ENCODE assay signal across 7 cellular contexts in the genomic region with DNA sequence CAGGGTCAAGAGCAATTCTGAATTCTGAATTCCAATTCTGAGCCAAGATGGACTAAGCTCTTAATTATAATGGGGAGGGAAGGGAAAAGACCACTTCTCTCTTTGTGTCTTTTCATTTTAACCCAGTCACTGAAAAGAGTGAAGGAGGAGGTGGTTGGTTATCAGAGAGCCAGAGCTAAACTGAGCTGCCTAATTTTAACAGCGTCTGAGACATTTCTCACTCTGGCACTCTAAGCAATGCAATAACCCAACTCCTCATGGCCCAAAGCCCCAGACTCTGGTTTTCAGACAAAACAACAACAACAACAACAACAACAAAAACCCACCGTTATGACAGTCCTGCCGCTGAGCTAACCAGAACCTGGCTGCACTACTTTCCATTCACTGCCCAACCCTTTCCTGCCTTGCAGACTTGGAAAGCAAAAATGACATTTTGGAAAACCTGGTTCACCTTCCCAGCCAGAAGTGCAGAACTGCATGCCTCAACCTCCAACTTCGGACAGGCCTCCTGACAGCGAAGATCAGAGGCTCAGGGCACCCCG. TPM values are rescaled to one million over a fixed set of nuclear protein-coding genes. Genes with fewer than 3 reads are reported as not detected.
DNase-seq lines count a peak whose midpoint lies in the region; ATAC-seq and TF ChIP-seq lines count a peak whose summit lies in the region.

No MANE protein-coding gene starts in this region.

- 1 to 6% (median 2%) methylated on average over 6 of the region's 6 CpGs for WGBS in stomach, 5 donors

- intact Hi-C loops in stomach (cut with DNase I; ENCODE audit: low total_unique reads) = no loop called here

- H3K4me3 Mint-ChIP-seq in HFFc6 = peak overlapping the region; percentile 90
- peak overlapping the region; percentile 85 for H3K4me3 Mint-ChIP-seq in activated T-helper 17 cell treated with anti-CD3 and anti-CD28 coated beads, Interleukin-2, amount 50 U/mL, for 72 hours

- H3K27ac Mint-ChIP-seq in HFFc6 = peak overlapping the region; percentile 14
- peak overlapping the region; percentile 67 for H3K27ac Mint-ChIP-seq in activated T-helper 17 cell treated with anti-CD3 and anti-CD28 coated beads, Interleukin-2, amount 50 U/mL, for 72 hours

- H3K9me3 ChIP-seq in stomach = no peaks in the 10 kb centered on the region

- H3K27me3 ChIP-seq in stomach = no peaks in the 10 kb centered on the region

- peak overlapping the region; percentile 62 for H3K4me3 ChIP-seq in iPS-11a (ENCODE audit: low read depth, low read length)
- peak overlapping the region; percentile 63 to 83 (median 76) for H3K4me3 ChIP-seq in stomach

- ATAC-seq in activated T-helper 17 cell treated with anti-CD3 and anti-CD28 coated beads, Interleukin-2, amount 50 U/mL, for 72 hours (replicated peaks) = no peak

- TF ChIP-seq EP300 in stomach (IDR thresholded peaks at IDR 0.05) = no peak

- H3K4me1 ChIP-seq in stomach = peaks cover 0 to 34% (median 20%) of the 10 kb centered on the region in 4 donors

- 0 out of 2 replicates have a peak, but pooled peaks cover 3% of the 10 kb centered on the region for H3K36me3 Mint-ChIP-seq in HFFc6 (ENCODE audit: low read depth)
- no peaks in the 10 kb centered on the region for H3K36me3 Mint-ChIP-seq in activated T-helper 17 cell treated with anti-CD3 and anti-CD28 coated beads, Interleukin-2, amount 50 U/mL, for 72 hours (ENCODE audit: low read depth)

- DNase-seq in HFFc6 (no peak), stomach (no peak), putamen (ENCODE audit: low spot score) (no peak), Ammon's horn (ENCODE audit: low spot score) (no peak)
- no peak for DNase-seq in stimulated activated CD4-positive, alpha-beta T cell treated with anti-CD3 and anti-CD28 coated beads, Interleukin-4, amount 100 ng/mL, for 4 hours

- H3K27me3 Mint-ChIP-seq in HFFc6 (ENCODE audit: insufficient read depth) = peaks cover 3% of the 10 kb centered on the region
- no peaks in the 10 kb centered on the region for H3K27me3 Mint-ChIP-seq in activated T-helper 17 cell treated with anti-CD3 and anti-CD28 coated beads, Interleukin-2, amount 50 U/mL, for 72 hours

- H3K9me3 Mint-ChIP-seq in HFFc6 = no peaks in the 10 kb centered on the region
- no peaks in the 10 kb centered on the region for H3K9me3 Mint-ChIP-seq in activated T-helper 17 cell treated with anti-CD3 and anti-CD28 coated beads, Interleukin-2, amount 50 U/mL, for 72 hours

- TF ChIP-seq POLR2A in stomach (IDR thresholded peaks at IDR 0.05) = no peak

- TF ChIP-seq CTCF in HFFc6 (IDR thresholded peaks at IDR 0.05) = no peak
- no peak for TF ChIP-seq CTCF in stomach (IDR thresholded peaks at IDR 0.05)

- H3K36me3 ChIP-seq in stomach = peaks cover 0 to 11% (median 6%) of the 10 kb centered on the region in 4 donors

- H3K27ac ChIP-seq in stomach = peak overlapping the region in 2 of 5 donors; percentile 86 to 88

- peaks cover 19% of the 10 kb centered on the region for H3K4me1 Mint-ChIP-seq in HFFc6 (ENCODE audit: low read depth)
- H3K4me1 Mint-ChIP-seq in activated T-helper 17 cell treated with anti-CD3 and anti-CD28 coated beads, Interleukin-2, amount 50 U/mL, for 72 hours = peaks cover 11% of the 10 kb centered on the region

RNA-seq across cellular contexts. Expression of gene CHST10, which starts 1.0 kb away (rescaled TPM):
- total RNA-seq in HFFc6 (2021; fragmentation: NEBNext Ultra II Directional; extraction: Animal tissue kit (Norgen Biotek cat#: 25700)) = 1 to 10 TPM; 5.9 to 6.9 (median 6.4) TPM
- total RNA-seq in activated T-helper 17 cell treated with anti-CD3 and anti-CD28 coated beads, Interleukin-2, amount 50 U/mL, for 72 hours = 1 to 10 TPM; 3.3 to 9.9 TPM
- total RNA-seq in stomach = 10 to 100 TPM in 1 of 5 donors, 1 to 10 TPM in 2, not detected in 2; 4.0 to 67.1 (median 8.1) TPM
- 1 to 10 TPM; 2.4 to 3.0 (median 2.9) TPM for polyA plus RNA-seq in stomach

RNA-seq across cellular contexts. Expression of gene NMS, which starts 53.8 kb away (rescaled TPM):
- total RNA-seq in HFFc6 (2021; fragmentation: NEBNext Ultra II Directional; extraction: Animal tissue kit (Norgen Biotek cat#: 25700)) = not detected
- total RNA-seq in activated T-helper 17 cell treated with anti-CD3 and anti-CD28 coated beads, Interleukin-2, amount 50 U/mL, for 72 hours = not detected
- total RNA-seq in stomach = not detected
- not detected for polyA plus RNA-seq in stomach
